Comparison of ENCODE assay signal across 17 cellular contexts in the genomic region with DNA sequence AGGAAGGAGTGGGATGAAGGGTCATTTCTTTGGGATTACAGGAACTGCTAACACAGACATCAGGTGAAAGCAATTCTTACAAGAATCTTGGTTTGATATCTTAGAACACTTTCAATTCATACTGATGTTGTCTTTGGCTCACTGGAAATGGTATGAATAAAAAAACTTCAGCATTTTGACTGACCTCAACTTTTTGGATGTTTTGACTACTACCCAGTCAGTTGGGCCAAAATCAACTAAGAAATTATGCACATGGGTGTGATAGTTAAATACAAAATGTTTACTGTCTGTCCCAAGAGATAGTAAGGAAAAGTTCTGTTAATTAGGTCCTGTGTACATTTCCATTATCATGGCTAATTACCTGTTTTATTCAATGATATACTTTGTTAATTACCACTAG.
A peak's percentile ranks its signal among the peaks of the same experiment; 100 is the strongest.
DNase-seq lines count a peak whose midpoint lies in the region; ATAC-seq and TF ChIP-seq lines count a peak whose summit lies in the region.
"Had no signal": no experiment of that assay in that cellular context is flagged by ENCODE, and none has a peak within 500 bp of the region (broad histone marks: within the 10 kb centered on the region; RNA-seq: fewer than 3 reads in every experiment).

No MANE protein-coding gene starts in this region.

- H3K9me3 Mint-ChIP-seq in chondrocyte (ENCODE audit: low read depth) = peaks cover 2% of the 10 kb centered on the region
- H3K9me3 Mint-ChIP-seq: CD4-positive, alpha-beta T cell; CD8-positive, alpha-beta T cell had no signal

- H3K36me3 Mint-ChIP-seq in chondrocyte (ENCODE audit: low read depth) = no peaks in the 10 kb centered on the region
- H3K36me3 Mint-ChIP-seq: CD8-positive, alpha-beta T cell had no signal

- peak overlapping the region; percentile 58 for H3K27ac Mint-ChIP-seq in chondrocyte (ENCODE audit: unreplicated experiment)
- H3K27ac Mint-ChIP-seq: B cell; CD4-positive, alpha-beta T cell; CD8-positive, alpha-beta T cell had no signal

- no peaks in the 10 kb centered on the region for H3K27me3 Mint-ChIP-seq in chondrocyte (ENCODE audit: low read depth)

- intact Hi-C loops in sciatic nerve (cut with DNase I) = no loop called here

- peaks cover 32% of the 10 kb centered on the region for H3K4me1 Mint-ChIP-seq in chondrocyte (ENCODE audit: low read depth)
- H3K4me1 Mint-ChIP-seq: B cell had no signal

- DNase-seq in NCI-H69 (lab: John Stamatoyannopoulos, UW) = peak; percentile 66
- peak; percentile 33 for DNase-seq in astrocyte of the hippocampus (ENCODE audit: low read depth, low spot score)
- DNase-seq in chondrocyte (ENCODE audit: low spot score) = no peak
- DNase-seq in sciatic nerve (ENCODE audit: low spot score) = no peak
- DNase-seq in epidermal melanocyte (ENCODE audit: insufficient read length, low spot score) = no peak
- DNase-seq: AML-193; Caco-2; Calu3; CD4-positive, alpha-beta T cell; CD8-positive, alpha-beta T cell; DMS79 treated with DMSO at 0.1 percent for 48 hours; GF-D8 had no signal

- peak; percentile 65 for ATAC-seq in sciatic nerve
- no peak for ATAC-seq in GM19324 (IDR thresholded peaks at IDR 0.05; ENCODE audit: low FRiP score, unreplicated experiment)
- no peak for ATAC-seq in GM21528 (IDR thresholded peaks at IDR 0.05; ENCODE audit: low FRiP score, unreplicated experiment)
- ATAC-seq in HG02973 (IDR thresholded peaks at IDR 0.05; ENCODE audit: unreplicated experiment) = no peak
- ATAC-seq: A549; CD8-positive, alpha-beta T cell had no signal

- TF ChIP-seq CTCF in chondrocyte (IDR thresholded peaks at IDR 0.05) = no peak

- H3K4me3 Mint-ChIP-seq in chondrocyte (ENCODE audit: unreplicated experiment) = no peak overlapping the region
- H3K4me3 Mint-ChIP-seq: B cell; CD4-positive, alpha-beta T cell; CD8-positive, alpha-beta T cell had no signal

Comparison
In these comparisons a context has a peak if more than half of its experiments do, and no peak if none do; other contexts are left out.
1. DNase-seq: peak in NCI-H69 (single experiment) and astrocyte of the hippocampus (single experiment); none in chondrocyte (single experiment), sciatic nerve (single experiment) and epidermal melanocyte (single experiment).